ENCODE assay signal across 22 cellular contexts in the genomic region with DNA sequence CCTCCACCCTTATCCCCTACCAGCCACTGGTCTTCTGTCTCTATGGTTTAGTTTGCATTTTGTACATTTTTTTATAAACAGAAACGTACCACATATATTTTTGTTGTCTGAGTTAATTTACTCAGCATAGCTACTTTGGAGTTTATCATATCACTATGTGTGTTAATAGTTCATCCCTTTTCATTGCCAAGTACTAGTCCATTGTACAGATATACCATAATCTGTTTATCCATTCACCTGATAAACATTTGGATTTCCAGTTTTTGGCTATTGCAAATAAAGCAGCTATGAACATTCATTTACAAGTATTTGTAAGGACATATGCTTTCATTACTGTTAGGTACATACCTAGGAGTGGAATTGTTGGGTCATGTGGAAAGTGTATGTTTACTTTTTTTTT.
DNase-seq lines count a peak whose midpoint lies in the region; ATAC-seq, FAIRE-seq and TF ChIP-seq lines count a peak whose summit lies in the region.
"Had no signal": no experiment of that assay in that cellular context is flagged by ENCODE, and none has a peak within 500 bp of the region (broad histone marks: within the 10 kb centered on the region; RNA-seq: fewer than 3 reads in every experiment).

No MANE protein-coding gene starts in this region.

- no peak overlapping the region for H2AFZ ChIP-seq in K562 (ENCODE audit: low read depth, low read length)

- H3K4me2 ChIP-seq in A549 (no peak overlapping the region), K562 (ENCODE audit: insufficient read depth, low read length) (no peak overlapping the region)
- H3K4me2 ChIP-seq: BLaER1 treated with 17β-estradiol and CSF1 and Interleukin-3, amounts not matched to agents 10 nM and 100 nM had no signal

- FAIRE-seq in A549 (lab: Jason Lieb, UNC) (no peak), GM12891 (lab: Jason Lieb, UNC) (peak; percentile 9), K562 (lab: Jason Lieb, UNC) (no peak)
- FAIRE-seq: A204.1, D721Med, G401.6, GM19239 had no signal

- TF ChIP-seq EP300 in A549 (IDR thresholded peaks at IDR 0.05) (no peak), K562 (IDR thresholded peaks at IDR 0.05; ENCODE audit: low read length) (no peak)

- TF ChIP-seq POLR2A in A549 (IDR thresholded peaks at IDR 0.05; ENCODE audit: low read length): no peak
- TF ChIP-seq POLR2A in GM12891 (IDR thresholded peaks at IDR 0.05; ENCODE audit: low read depth, low read length): no peak
- no peak for TF ChIP-seq POLR2A in K562 (conservative IDR thresholded peaks at IDR 0.05)

- POLR2A ChIA-PET in A549 (lab: Yijun Ruan, JAX) (no interaction called here), HEK293 (lab: Yijun Ruan, JAX) (no interaction called here), K562 (lab: Yijun Ruan, JAX) (no interaction called here)

- H3K4me3 ChIP-seq in A549 (no peak overlapping the region), HEK293 (ENCODE audit: low read depth, low read length) (no peak overlapping the region), K562 (no peak overlapping the region)
- H3K4me3 ChIP-seq: BLaER1 treated with 17β-estradiol and CSF1 and Interleukin-3, amounts not matched to agents 10 nM and 100 nM had no signal

- CTCF ChIA-PET in A549 (lab: Yijun Ruan, JAX): interaction anchor here (1.7 kb wide), 1 partner anchor 18 kb away, joined by 7 read pairs; no protein-coding TSS in a partner anchor
- CTCF ChIA-PET in HEK293 (lab: Yijun Ruan, JAX): no interaction called here
- CTCF ChIA-PET in K562 (lab: Yijun Ruan, JAX; ENCODE audit: low intra/inter-chr PET ratio): no interaction called here

- no peak overlapping the region for H3K27ac ChIP-seq in A549
- H3K27ac ChIP-seq in HEK293 (ENCODE audit: extremely low read depth, low read depth, low read length): no peak overlapping the region
- no peak overlapping the region for H3K27ac ChIP-seq in K562 (ENCODE audit: extremely low read depth, low read depth, low read length)
- H3K27ac ChIP-seq: BLaER1 treated with 17β-estradiol and CSF1 and Interleukin-3, amounts not matched to agents 10 nM and 100 nM; C4-2B had no signal

- no peak overlapping the region for H3K9ac ChIP-seq in K562 (ENCODE audit: insufficient read depth in 1 of 2, low read depth in 2 of 2, low read length in 2 of 2)
- H3K9ac ChIP-seq: BLaER1 treated with 17β-estradiol and CSF1 and Interleukin-3, amounts not matched to agents 10 nM and 100 nM had no signal

- H3K9me1 ChIP-seq in K562 (ENCODE audit: control insufficient read depth, insufficient read depth, low read length): no peaks in the 10 kb centered on the region

- ATAC-seq in A549 (no peak), K562 (no peak), Right ventricle myocardium inferior (no peak)
- ATAC-seq: CD8-positive, alpha-beta T cell had no signal

- intact Hi-C loops in K562 (cut with micrococcal nuclease): no loop called here
- intact Hi-C loops in Right ventricle myocardium inferior (cut with DNase I): no loop called here

- TF ChIP-seq RAD21 in A549 (conservative IDR thresholded peaks at IDR 0.05 in 1 of 2, IDR thresholded peaks at IDR 0.05 in 1 of 2) (no peak), K562 (CRISPR knock-in tag; conservative IDR thresholded peaks at IDR 0.05 in 1 of 2, IDR thresholded peaks at IDR 0.05 in 1 of 2) (no peak)

- H3K4me1 ChIP-seq in A549 (peaks cover 10% of the 10 kb centered on the region), HEK293 (ENCODE audit: control insufficient read depth, insufficient read depth, low read length) (no peaks in the 10 kb centered on the region), K562 (replicated peaks in 1 of 2; ENCODE audit: control insufficient read depth in 2 of 2, insufficient read depth in 2 of 2, low read length in 2 of 2) (peaks cover 0 to 8% of the 10 kb centered on the region in 2 experiments; a peak in 3 of 5 replicates)

- in situ Hi-C loops in K562 (cut with MboI): no loop called here

- no peak for TF ChIP-seq CTCF in A549 (IDR thresholded peaks at IDR 0.05)
- TF ChIP-seq CTCF in HEK293 (tag by site-specific recombination; IDR thresholded peaks at IDR 0.05): no peak
- TF ChIP-seq CTCF in K562 (IDR thresholded peaks at IDR 0.05 in 2 of 3, conservative IDR thresholded peaks at IDR 0.05 in 1 of 3; ENCODE audit: insufficient read depth in 2 of 3, low read depth in 1 of 3, low read length in 3 of 3): no peak

- BruUV-seq in K562 (replicated peaks; lab: Mats Ljungman, UMichigan): no TSS peak

- no peaks in the 10 kb centered on the region for H3K36me3 ChIP-seq in HEK293 (ENCODE audit: control insufficient read depth in 2 of 2, insufficient read depth in 1 of 2, low read length in 2 of 2)
- H3K36me3 ChIP-seq in K562 (ENCODE audit: control insufficient read depth, insufficient read depth, low read length): no peaks in the 10 kb centered on the region

- H3K9me3 ChIP-seq in A549 (no peaks in the 10 kb centered on the region), HEK293 (ENCODE audit: control insufficient read depth, insufficient read depth, low read depth, low read length) (no peaks in the 10 kb centered on the region), K562 (replicated peaks; ENCODE audit: control insufficient read depth, insufficient read depth, low read depth, low read length) (0 out of 2 replicates have a peak, but pooled peaks cover 2% of the 10 kb centered on the region)
- H3K9me3 ChIP-seq: Caco-2 had no signal

- H3K27me3 ChIP-seq in K562 (ENCODE audit: control insufficient read depth in 2 of 2, insufficient read depth in 2 of 2, low read length in 2 of 2): no peaks in the 10 kb centered on the region
- H3K27me3 ChIP-seq: BLaER1 treated with 17β-estradiol and CSF1 and Interleukin-3, amounts not matched to agents 10 nM and 100 nM had no signal

- no peaks in the 10 kb centered on the region for H4K20me1 ChIP-seq in K562 (replicated peaks; ENCODE audit: control insufficient read depth, insufficient read depth, low read length)
- H4K20me1 ChIP-seq: BLaER1 treated with 17β-estradiol and CSF1 and Interleukin-3, amounts not matched to agents 10 nM and 100 nM had no signal

- no peak for DNase-seq in A549 (ENCODE audit: low read depth in 1 of 2, low spot score in 1 of 2)
- no peak for DNase-seq in GM12891 (ENCODE audit: insufficient read length, low spot score)
- DNase-seq in K562 (ENCODE audit: extremely low read depth in 1 of 4, low spot score in 3 of 4): no peak
- no peak for DNase-seq in SIG-M5 treated with dmso at 0.1 percent for 504 hours (lab: John Stamatoyannopoulos, UW; ENCODE audit: unreplicated experiment)
- no peak for DNase-seq in activated T-cell treated with anti-CD3 and anti-CD28 coated beads, Interleukin-2, amount 50 U/mL, for 48 hours
- DNase-seq in germinal center (ENCODE audit: low spot score): no peak
- DNase-seq in Right ventricle myocardium inferior (ENCODE audit: missing footprints): no peak
- DNase-seq: 8988T; AML-193; Caco-2; Calu3; CD4-positive, alpha-beta T cell; CD8-positive, alpha-beta T cell; DMS79 treated with DMSO at 0.1 percent for 48 hours; GF-D8 had no signal

- WGBS in A549 (ENCODE audit: missing lambda C conversion rate): 24% methylated on average over 1 of the region's 1 CpG
- WGBS in K562 (ENCODE audit: insufficient coverage, low coverage, missing lambda C conversion rate): 43% methylated on average over 1 of the region's 1 CpG

- H3K79me2 ChIP-seq in K562 (ENCODE audit: control insufficient read depth, insufficient read depth, low read length): no peaks in the 10 kb centered on the region

TF ChIP-seq in A549, 52 proteins besides CTCF, POLR2A, EP300 and RAD21:
- 0 out of 2 replicates have a peak, but pooled peaks have one; percentile 46 for TF ChIP-seq KDM1A (IDR thresholded peaks at IDR 0.05; ENCODE audit: low read depth)
- TF ChIP-seq JUNB (IDR thresholded peaks at IDR 0.05): no peak

TF ChIP-seq in GM12891, 5 proteins besides CTCF, POLR2A, EP300 and RAD21:
- no peak for TF ChIP-seq POU2F2 (IDR thresholded peaks at IDR 0.05; ENCODE audit: low read depth, low read length)
- TF ChIP-seq TAF1 (IDR thresholded peaks at IDR 0.05; ENCODE audit: low read depth, low read length): no peak
- TF ChIP-seq POLR2AphosphoS5 (IDR thresholded peaks at IDR 0.05; ENCODE audit: low read depth, low read length): no peak
- TF ChIP-seq PAX5 (IDR thresholded peaks at IDR 0.05; ENCODE audit: insufficient read depth, low read length, severe bottlenecking): no peak
- no peak for TF ChIP-seq SPI1 (IDR thresholded peaks at IDR 0.05; ENCODE audit: low read depth, low read length)

TF ChIP-seq in HEK293, 187 proteins besides CTCF, POLR2A, EP300 and RAD21:
- TF ChIP-seq ZFP41 (tag by site-specific recombination; IDR thresholded peaks at IDR 0.05; ENCODE audit: borderline replicate concordance) (no peak), ZNF274 (IDR thresholded peaks at IDR 0.05; ENCODE audit: low read length) (no peak), ZNF274 (tag by site-specific recombination; IDR thresholded peaks at IDR 0.05; ENCODE audit: borderline replicate concordance) (no peak), ZNF223 (tag by site-specific recombination; IDR thresholded peaks at IDR 0.05) (no peak), ZNF146 (tag by site-specific recombination; IDR thresholded peaks at IDR 0.05) (0 out of 2 replicates have a peak, but pooled peaks have one; percentile 6), ZNF16 (tag by site-specific recombination; IDR thresholded peaks at IDR 0.05; ENCODE audit: low read depth) (no peak)

TF ChIP-seq in K562, 482 proteins besides CTCF, POLR2A, EP300 and RAD21:
- TF ChIP-seq RBM25 (IDR thresholded peaks at IDR 0.05; ENCODE audit: low read depth, low read length, severe bottlenecking): peak; percentile 55
- TF ChIP-seq MEF2A (IDR thresholded peaks at IDR 0.05; ENCODE audit: control insufficient read depth, low read depth, low read length): no peak
- TF ChIP-seq ZNF146 (CRISPR knock-in tag; IDR thresholded peaks at IDR 0.05; ENCODE audit: unreplicated experiment): peak; percentile 49
